In the genomic region with DNA sequence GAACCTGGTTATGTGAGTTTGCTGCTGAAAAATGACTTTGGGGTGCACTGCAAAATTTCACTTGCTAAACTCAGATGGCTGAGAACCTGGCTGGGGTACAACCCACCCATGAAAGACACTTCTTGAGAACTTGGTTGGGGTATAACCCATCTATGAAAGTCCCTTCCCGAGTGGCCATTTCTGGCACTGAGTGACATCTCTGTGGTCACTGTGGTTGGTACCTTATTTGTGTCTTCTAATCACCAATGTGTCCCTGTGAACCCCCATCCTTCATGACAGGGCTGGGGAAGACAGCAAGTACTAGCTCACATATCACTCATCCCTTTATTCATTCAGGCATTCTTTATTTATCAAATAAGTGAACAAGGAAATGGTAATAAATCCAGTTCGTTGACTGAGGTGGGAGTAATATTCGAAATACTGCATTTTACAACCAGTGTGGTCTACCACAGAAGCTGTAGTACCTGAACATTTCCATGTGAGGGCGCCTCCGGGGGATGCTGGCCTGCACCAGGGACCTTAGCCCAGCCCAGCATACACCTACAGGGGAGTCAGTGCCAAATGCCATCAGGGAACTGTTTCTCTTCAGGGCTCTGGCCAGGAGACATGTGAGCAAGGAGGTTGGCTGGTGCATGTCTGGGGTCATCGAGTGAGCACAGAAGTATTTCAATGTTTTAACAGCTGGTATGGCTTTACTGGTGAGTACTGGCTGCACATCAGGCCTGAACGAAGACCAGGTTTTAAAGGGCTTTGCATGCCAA, we compare ENCODE assay signal across 8 cellular contexts.
DNase-seq lines count a peak whose midpoint lies in the region; ATAC-seq and TF ChIP-seq lines count a peak whose summit lies in the region.

No MANE protein-coding gene starts in this region.

- no peak for ATAC-seq in left colon

- no peaks in the 10 kb centered on the region for H3K9me3 ChIP-seq in right atrium auricular region

- TF ChIP-seq CTCF in GM20000 (IDR thresholded peaks at IDR 0.05; ENCODE audit: extremely low read depth, missing control alignments) (no peak), right atrium auricular region (IDR thresholded peaks at IDR 0.05) (peak in 1 of 2 donors; percentile 60)

- H3K27me3 ChIP-seq in right atrium auricular region: no peaks in the 10 kb centered on the region

- H3K4me1 ChIP-seq in right atrium auricular region: peaks cover 0 to 5% of the 10 kb centered on the region in 2 donors

- DNase-seq in COR-L47 (lab: John Stamatoyannopoulos, UW): peak; percentile 10
- peak; percentile 35 for DNase-seq in GM20000 (ENCODE audit: low spot score)
- peak; percentile 29 for DNase-seq in UCSD-AML1 (lab: John Stamatoyannopoulos, UW; ENCODE audit: unreplicated experiment)
- DNase-seq in left kidney (ENCODE audit: low read depth, low spot score): peak; percentile 46
- DNase-seq in retina: no peak
- no peak for DNase-seq in NOMO-1 treated with dmso at 0.1 percent for 144 hours (lab: John Stamatoyannopoulos, UW; ENCODE audit: unreplicated experiment)
- DNase-seq in left colon: no peak
- no peak for DNase-seq in right atrium auricular region (ENCODE audit: low spot score)

- H3K4me3 ChIP-seq in right atrium auricular region: no peak overlapping the region

- intact Hi-C loops in left colon (cut with DNase I, micrococcal nuclease): no loop called here

- H3K36me3 ChIP-seq in right atrium auricular region: no peaks in the 10 kb centered on the region

- H3K27ac ChIP-seq in right atrium auricular region: no peak overlapping the region

Comparison
In these comparisons a context has a peak if more than half of its experiments do, and no peak if none do; other contexts are left out.
1. DNase-seq: peak in COR-L47 (single experiment), GM20000 (single experiment), UCSD-AML1 (single experiment) and left kidney (single experiment); none in retina (single experiment), NOMO-1 treated with dmso at 0.1 percent for 144 hours (single experiment), left colon (0 of 2) and right atrium auricular region (single experiment).